ENCODE assay signal across 22 cellular contexts in the genomic region with DNA sequence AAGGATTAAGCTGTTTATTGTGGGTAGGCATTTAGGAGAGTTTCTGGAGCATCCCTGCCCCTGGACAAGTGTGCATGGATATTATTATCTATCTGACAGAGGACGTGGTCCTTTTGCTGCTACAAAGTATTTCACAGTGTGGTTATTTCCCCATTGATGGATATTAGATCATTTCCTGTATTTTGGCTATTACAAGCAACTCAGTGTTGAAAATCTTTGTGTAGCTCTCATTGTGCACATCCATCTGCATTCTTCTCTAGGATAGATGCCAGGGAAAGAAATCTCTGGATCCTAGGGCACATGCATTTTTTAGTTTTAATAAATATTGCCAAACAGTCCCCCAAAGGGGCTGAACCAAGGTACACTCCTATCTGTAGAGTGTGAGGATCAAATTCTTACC.
"Had no signal": no experiment of that assay in that cellular context is flagged by ENCODE, and none has a peak within 500 bp of the region (broad histone marks: within the 10 kb centered on the region; RNA-seq: fewer than 3 reads in every experiment).

No MANE protein-coding gene starts in this region.

- H3K27me3 Mint-ChIP-seq: activated B cell treated with CpG ODN at 0.5 μM for 24 hours; activated CD4-positive, alpha-beta memory T cell treated with anti-CD3 and anti-CD28 coated beads for 36 hours; activated CD4-positive, alpha-beta T cell treated with anti-CD3 and anti-CD28 coated beads, Interleukin-2, amount 10 ng/mL, durations not matched to agents 7 days and 5 days; activated naive CD8-positive, alpha-beta T cell; T-helper 17 cell had no signal

- H3K27ac Mint-ChIP-seq: activated B cell treated with CpG ODN at 0.5 μM for 24 hours; activated CD4-positive, alpha-beta memory T cell treated with anti-CD3 and anti-CD28 coated beads for 36 hours; activated CD4-positive, alpha-beta T cell treated with anti-CD3 and anti-CD28 coated beads, Interleukin-2, amount 10 ng/mL, durations not matched to agents 7 days and 5 days; activated naive CD4-positive, alpha-beta T cell treated with anti-CD3 and anti-CD28 coated beads for 36 hours; activated naive CD8-positive, alpha-beta T cell; T-helper 17 cell had no signal

- H3K27ac ChIP-seq: brain microvascular endothelial cell, cardiac muscle cell, PC-9 had no signal

- H3K36me3 ChIP-seq: brain microvascular endothelial cell, cardiac muscle cell had no signal

- H3K27me3 ChIP-seq: brain microvascular endothelial cell, cardiac muscle cell had no signal

- H3K4me1 Mint-ChIP-seq: activated B cell treated with CpG ODN at 0.5 μM for 24 hours; activated CD4-positive, alpha-beta T cell treated with anti-CD3 and anti-CD28 coated beads, Interleukin-2, amount 10 ng/mL, durations not matched to agents 7 days and 5 days; T-helper 17 cell had no signal

- H3K4me3 ChIP-seq: cardiac muscle cell, PC-9 had no signal

- H3K36me3 Mint-ChIP-seq: activated CD4-positive, alpha-beta memory T cell treated with anti-CD3 and anti-CD28 coated beads for 36 hours; activated naive CD8-positive, alpha-beta T cell had no signal

- ATAC-seq: activated T-cell treated with anti-CD3 and anti-CD28 coated beads, Interleukin-2, amount 50 U/mL, for 4 hours; T-helper 17 cell had no signal

- H3K4me2 ChIP-seq: PC-9 had no signal

- H2AFZ ChIP-seq: PC-9 had no signal

- H3K4me3 Mint-ChIP-seq: activated B cell treated with CpG ODN at 0.5 μM for 24 hours; activated CD4-positive, alpha-beta memory T cell treated with anti-CD3 and anti-CD28 coated beads for 36 hours; activated CD4-positive, alpha-beta T cell treated with anti-CD3 and anti-CD28 coated beads, Interleukin-2, amount 10 ng/mL, durations not matched to agents 7 days and 5 days; activated naive CD4-positive, alpha-beta T cell treated with anti-CD3 and anti-CD28 coated beads for 36 hours; activated naive CD8-positive, alpha-beta T cell; activated T-cell treated with anti-CD3 and anti-CD28 coated beads, Interleukin-2, amount 50 U/mL, for 4 hours; T-helper 17 cell had no signal

- DNase-seq: activated B cell treated with CpG ODN at 0.5 μM for 24 hours; activated CD4-positive, alpha-beta memory T cell treated with anti-CD3 and anti-CD28 coated beads for 36 hours; activated CD4-positive, alpha-beta T cell treated with anti-CD3 and anti-CD28 coated beads, Interleukin-2, amount 10 ng/mL, durations not matched to agents 7 days and 5 days; activated CD8-positive, alpha-beta memory T cell treated with anti-CD3 and anti-CD28 coated beads for 24 hours; activated effector memory CD4-positive, alpha-beta T cell treated with anti-CD3 and anti-CD28 coated beads, Interleukin-2, amount 50 U/mL, for 16 hours; activated naive CD4-positive, alpha-beta T cell treated with anti-CD3 and anti-CD28 coated beads for 36 hours; activated T-cell treated with anti-CD3 and anti-CD28 coated beads, Interleukin-2, amount 50 U/mL, for 4 hours; brain microvascular endothelial cell; Kasumi-1; KBM-7; NCI-H1436 treated with DMSO at 0.1 percent for 48 hours; NCI-H187; NCI-H2081; NCI-H446; NCI-H524 treated with DMSO at 0.1 percent for 48 hours; NCI-H748 treated with DMSO at 0.1 percent for 48 hours; PC-9; SHP77 treated with DMSO at 0.1 percent for 48 hours; T-helper 17 cell; T-helper 9 cell had no signal
